In genomic region chr9:96344458-96345180, GRCh38 we compare ENCODE assay signal across 8 cellular contexts. TPM values are rescaled to one million over a fixed set of nuclear protein-coding genes. Genes with fewer than 3 reads are reported as not detected.
DNase-seq lines count a peak whose midpoint lies in the region; ATAC-seq, FAIRE-seq and TF ChIP-seq lines count a peak whose summit lies in the region.

No MANE protein-coding gene starts in this region.

- FAIRE-seq in bronchial epithelial cell (lab: Jason Lieb, UNC): no peak
- peak; percentile 13 for FAIRE-seq in keratinocyte (lab: Jason Lieb, UNC)

- H3K9ac ChIP-seq in keratinocyte (ENCODE audit: control insufficient read depth, extremely low read depth, insufficient read depth, low read length): no peak overlapping the region

- no peaks in the 10 kb centered on the region for H4K20me1 ChIP-seq in keratinocyte (ENCODE audit: control insufficient read depth, extremely low read depth, insufficient read depth, low read length)

- no peak overlapping the region for H3K27ac ChIP-seq in keratinocyte (ENCODE audit: control insufficient read depth, insufficient read depth, low read length)
- peak overlapping the region; percentile 9 to 63 (median 39) for H3K27ac ChIP-seq in upper lobe of left lung

- no peak for TF ChIP-seq POLR2A in upper lobe of left lung (IDR thresholded peaks at IDR 0.05)

- H3K79me2 ChIP-seq in keratinocyte (ENCODE audit: control insufficient read depth, insufficient read depth, low read length): no peaks in the 10 kb centered on the region

- whole genome bisulfite sequencing in upper lobe of left lung, 2 donors: 47 to 53% methylated on average over 6 of the region's 6 CpGs

- no peak overlapping the region for H3K4me3 ChIP-seq in bronchial epithelial cell (ENCODE audit: low read depth, low read length)
- H3K4me3 ChIP-seq in keratinocyte (ENCODE audit: control insufficient read depth in 2 of 3, extremely low read depth in 1 of 3, insufficient read depth in 2 of 3, low read depth in 1 of 3, low read length in 3 of 3): no peak overlapping the region
- no peak overlapping the region for H3K4me3 ChIP-seq in upper lobe of left lung

- peak; percentile 70 for DNase-seq in DMS153 (lab: John Stamatoyannopoulos, UW)
- peak; percentile 13 for DNase-seq in NCI-H2227 treated with DMSO at 0.1 percent for 48 hours (lab: John Stamatoyannopoulos, UW)
- peak; percentile 87 for DNase-seq in bronchial epithelial cell (ENCODE audit: low read depth)
- DNase-seq in keratinocyte (ENCODE audit: low read depth, low spot score): peak; percentile 80
- DNase-seq in upper lobe of left lung: peak in 1 of 2 donors; percentile 31
- no peak for DNase-seq in OCI-M2 (lab: John Stamatoyannopoulos, UW; ENCODE audit: unreplicated experiment)
- DNase-seq in NCI-H187 (lab: John Stamatoyannopoulos, UW): no peak

- H3K27me3 ChIP-seq in bronchial epithelial cell (ENCODE audit: control insufficient read depth, insufficient read depth, low read length) (no peaks in the 10 kb centered on the region), keratinocyte (ENCODE audit: control insufficient read depth, extremely low read depth, insufficient read depth, low read length) (no peaks in the 10 kb centered on the region), upper lobe of left lung (no peaks in the 10 kb centered on the region)

- H3K9me3 ChIP-seq in keratinocyte (ENCODE audit: control insufficient read depth, low read depth, low read length) (no peaks in the 10 kb centered on the region), upper lobe of left lung (no peaks in the 10 kb centered on the region)

- dilution Hi-C loops in keratinocyte (cut with MboI; ENCODE audit: extremely low pct_ligation_motif_present, low sequenced_read_pairs): no loop called here

- H3K9me1 ChIP-seq in keratinocyte (ENCODE audit: control insufficient read depth, extremely low read depth, insufficient read depth, low read length): no peaks in the 10 kb centered on the region

- peaks cover 5% of the 10 kb centered on the region for H3K36me3 ChIP-seq in bronchial epithelial cell (ENCODE audit: control insufficient read depth, insufficient read depth, low read length)
- H3K36me3 ChIP-seq in keratinocyte (ENCODE audit: control insufficient read depth in 2 of 2, extremely low read depth in 1 of 2, insufficient read depth in 2 of 2, low read length in 2 of 2): peaks cover 0 to 7% of the 10 kb centered on the region in 2 experiments
- peaks cover 0 to 26% (median 7%) of the 10 kb centered on the region in 4 donors for H3K36me3 ChIP-seq in upper lobe of left lung

- no peak overlapping the region for H2AFZ ChIP-seq in keratinocyte (ENCODE audit: control insufficient read depth, low read length)

- H3K4me2 ChIP-seq in keratinocyte (ENCODE audit: control insufficient read depth, extremely low read depth, insufficient read depth, low read depth, low read length): peak overlapping the region; percentile 35

- peaks cover 16% of the 10 kb centered on the region for H3K4me1 ChIP-seq in keratinocyte (ENCODE audit: control insufficient read depth, extremely low read depth, insufficient read depth, low read length)
- H3K4me1 ChIP-seq in upper lobe of left lung: peaks cover 4 to 9% (median 7%) of the 10 kb centered on the region in 4 donors

- ATAC-seq in upper lobe of left lung (ENCODE audit: low FRiP score in 2 of 2): peak; percentile 57 to 82
- no peak for ATAC-seq in GM18861 (IDR thresholded peaks at IDR 0.05; ENCODE audit: unreplicated experiment)

- no peak for TF ChIP-seq CTCF in bronchial epithelial cell (IDR thresholded peaks at IDR 0.05; ENCODE audit: insufficient read depth, low read length, severe bottlenecking)
- no peak for TF ChIP-seq CTCF in keratinocyte (optimal IDR thresholded peaks at IDR 0.05 in 1 of 3, IDR thresholded peaks at IDR 0.05 in 1 of 3, conservative IDR thresholded peaks at IDR 0.05 in 1 of 3; ENCODE audit: extremely low read depth in 1 of 3, insufficient read depth in 2 of 3, low read length in 3 of 3)
- no peak for TF ChIP-seq CTCF in upper lobe of left lung (IDR thresholded peaks at IDR 0.05)

- TF ChIP-seq EP300 in upper lobe of left lung (IDR thresholded peaks at IDR 0.05): no peak

RNA-seq across cellular contexts. Expression of gene SLC35D2, which starts 38.9 kb away (rescaled TPM):
- total RNA-seq in bronchial epithelial cell (19.1 and 30.3 TPM in 2 replicates), upper lobe of left lung (10 to 100 TPM; 24.5 to 36.7 (median 29.0) TPM)
- 12.4 to 20.4 TPM (median 19.8 TPM) in 3 replicates for polyA plus RNA-seq in keratinocyte
- polyA plus RNA-seq in keratinocyte (2011; ENCODE audit: low read depth): 6.6 TPM
- polyA plus RNA-seq in keratinocyte (2011; cell fraction: cytosol; rRNA removed): 18.3 and 30.7 TPM in 2 replicates
- polyA plus RNA-seq in keratinocyte (2011; cell fraction: nucleus; rRNA removed): 14.2 and 18.8 TPM in 2 replicates
- polyA plus RNA-seq in keratinocyte (2012; ENCODE audit: low replicate concordance): 16.3 and 21.8 TPM in 2 replicates
- polyA minus RNA-seq in keratinocyte: 5.7 to 17.3 TPM (median 5.9 TPM) in 3 replicates
- polyA minus RNA-seq in keratinocyte (2011; cell fraction: cytosol; rRNA and poly(A)+ RNA removed): 8.6 TPM
- polyA minus RNA-seq in keratinocyte (2011; cell fraction: nucleus; rRNA and poly(A)+ RNA removed): 6.9 and 11.1 TPM in 2 replicates

RNA-seq across cellular contexts. Expression of gene HSD17B3, which starts 42.6 kb away (rescaled TPM):
- total RNA-seq in bronchial epithelial cell (0.53 and 1.2 TPM in 2 replicates), upper lobe of left lung (1 to 10 TPM in 3 of 6 donors, not detected in 3; 1.0 to 7.3 (median 1.0) TPM)
- 0.10 to 0.17 TPM in 2 of 3 replicates, not detected in the other for polyA plus RNA-seq in keratinocyte
- 0.71 TPM for polyA plus RNA-seq in keratinocyte (2011; ENCODE audit: low read depth)
- polyA plus RNA-seq in keratinocyte (2011; cell fraction: cytosol; rRNA removed): 0.13 TPM in 1 of 2 replicates, not detected in the other
- 1.1 and 1.4 TPM in 2 replicates for polyA plus RNA-seq in keratinocyte (2011; cell fraction: nucleus; rRNA removed)
- polyA plus RNA-seq in keratinocyte (2012; ENCODE audit: low replicate concordance): 0.63 TPM in 1 of 2 replicates, not detected in the other
- 0.40 TPM in 1 of 3 replicates, not detected in the others for polyA minus RNA-seq in keratinocyte
- not detected for polyA minus RNA-seq in keratinocyte (2011; cell fraction: cytosol; rRNA and poly(A)+ RNA removed)
- polyA minus RNA-seq in keratinocyte (2011; cell fraction: nucleus; rRNA and poly(A)+ RNA removed): 0.54 TPM in 1 of 2 replicates, not detected in the other

Comparison
In these comparisons a context has a peak if more than half of its experiments do, and no peak if none do; other contexts are left out.
1. DNase-seq: peak in DMS153 (single experiment), NCI-H2227 treated with DMSO at 0.1 percent for 48 hours (single experiment), bronchial epithelial cell (single experiment) and keratinocyte (single experiment); none in OCI-M2 (single experiment) and NCI-H187 (0 of 2).